Comparison of ENCODE assay signal across 24 cellular contexts in genomic region chr14:70753518-70753953, GRCh38. TPM values are rescaled to one million over a fixed set of nuclear protein-coding genes. Genes with fewer than 3 reads are reported as not detected.
DNase-seq lines count a peak whose midpoint lies in the region; ATAC-seq, FAIRE-seq and TF ChIP-seq lines count a peak whose summit lies in the region.
"Had no signal": no experiment of that assay in that cellular context is flagged by ENCODE, and none has a peak within 500 bp of the region (broad histone marks: within the 10 kb centered on the region; RNA-seq: fewer than 3 reads in every experiment).

No MANE protein-coding gene starts in this region.

- no peaks in the 10 kb centered on the region for H4K20me1 ChIP-seq in Karpas-422 (ENCODE audit: insufficient read depth, low read depth, low read length)

- peaks cover 73% of the 10 kb centered on the region for H3K36me3 ChIP-seq in endodermal cell (ENCODE audit: control insufficient read depth, insufficient read depth, low read length)
- H3K36me3 ChIP-seq in lung (ENCODE audit: control insufficient read depth in 2 of 2, insufficient read depth in 2 of 2, low read length in 2 of 2): no peaks in the 10 kb centered on the region
- H3K36me3 ChIP-seq in Karpas-422 (ENCODE audit: insufficient read depth, low read length): peaks cover 23% of the 10 kb centered on the region
- H3K36me3 ChIP-seq: ascending aorta had no signal

- TF ChIP-seq CTCF in endodermal cell (conservative IDR thresholded peaks at IDR 0.05): no peak
- no peak for TF ChIP-seq CTCF in lung (IDR thresholded peaks at IDR 0.05; ENCODE audit: control extremely low read depth, extremely low read depth)
- TF ChIP-seq CTCF in CD4-positive, alpha-beta T cell (IDR thresholded peaks at IDR 0.05): no peak

- H3K4me3 Mint-ChIP-seq in endodermal cell: peak overlapping the region; percentile 36
- H3K4me3 Mint-ChIP-seq in CD4-positive, alpha-beta T cell: no peak overlapping the region
- H3K4me3 Mint-ChIP-seq: activated B cell treated with CpG ODN at 0.5 μM for 24 hours; activated naive CD4-positive, alpha-beta T cell treated with anti-CD3 and anti-CD28 coated beads, Interleukin-2, amount 10 ng/mL, durations not matched to agents 7 days and 5 days; B cell; memory B cell; natural killer cell treated with Interleukin-12 subunit alpha and Interleukin-12 subunit beta and Interleukin-15 and Interleukin-18, amount 100 ng/mL, for 72 hours had no signal

- H3K36me3 Mint-ChIP-seq in endodermal cell (ENCODE audit: low read depth): peaks cover 67% of the 10 kb centered on the region
- H3K36me3 Mint-ChIP-seq in CD4-positive, alpha-beta T cell (ENCODE audit: low read depth): peaks cover 42% of the 10 kb centered on the region

- H3K27ac ChIP-seq in endodermal cell (ENCODE audit: low read depth, low read length): no peak overlapping the region
- peak overlapping the region in 1 of 2 donors; percentile 77 for H3K27ac ChIP-seq in lung (ENCODE audit: low read depth in 1 of 2, low read length in 1 of 2)
- H3K27ac ChIP-seq in CD4-positive, alpha-beta T cell (ENCODE audit: low read depth, low read length): no peak overlapping the region
- no peak overlapping the region for H3K27ac ChIP-seq in Karpas-422 (ENCODE audit: low read length)
- H3K27ac ChIP-seq: ascending aorta, heart left ventricle had no signal

- intact Hi-C loops in CD4-positive, alpha-beta T cell (cut with DNase I, micrococcal nuclease): no loop called here

- H3K9me3 ChIP-seq in endodermal cell (ENCODE audit: control insufficient read depth, low read length) (no peaks in the 10 kb centered on the region), lung (ENCODE audit: control insufficient read depth in 2 of 2, insufficient read depth in 1 of 2, low read length in 1 of 2) (no peaks in the 10 kb centered on the region), Karpas-422 (ENCODE audit: low read length) (no peaks in the 10 kb centered on the region)
- H3K9me3 ChIP-seq in CD4-positive, alpha-beta T cell (ENCODE audit: control insufficient read depth, low read length): no peaks in the 10 kb centered on the region
- H3K9me3 ChIP-seq: ascending aorta, heart left ventricle had no signal

- ATAC-seq in lung (ENCODE audit: insufficient read depth, low FRiP score): peak; percentile 75
- no peak for ATAC-seq in CD4-positive, alpha-beta T cell (ENCODE audit: poor library complexity)
- no peak for ATAC-seq in GM21390 (IDR thresholded peaks at IDR 0.05; ENCODE audit: unreplicated experiment)
- ATAC-seq: heart left ventricle; natural killer cell treated with Interleukin-12 subunit alpha and Interleukin-12 subunit beta and Interleukin-15 and Interleukin-18, amount 100 ng/mL, for 72 hours had no signal

- CTCF ChIA-PET in CD4-positive, alpha-beta T cell (lab: Charles Lee): no interaction called here

- H3K4me2 ChIP-seq in Karpas-422 (ENCODE audit: low read depth, low read length, poor library complexity, severe bottlenecking): no peak overlapping the region

- peak overlapping the region; percentile 45 for H3K9ac ChIP-seq in endodermal cell (ENCODE audit: extremely low read depth, low read length, poor library complexity, severe bottlenecking)
- H3K9ac ChIP-seq in Karpas-422 (ENCODE audit: low read length): no peak overlapping the region

- no peaks in the 10 kb centered on the region for H3K27me3 Mint-ChIP-seq in endodermal cell (ENCODE audit: insufficient read depth)
- H3K27me3 Mint-ChIP-seq in CD4-positive, alpha-beta T cell: no peaks in the 10 kb centered on the region
- H3K27me3 Mint-ChIP-seq: activated B cell treated with CpG ODN at 0.5 μM for 24 hours; activated naive CD4-positive, alpha-beta T cell treated with anti-CD3 and anti-CD28 coated beads, Interleukin-2, amount 10 ng/mL, durations not matched to agents 7 days and 5 days; B cell; memory B cell; natural killer cell treated with Interleukin-12 subunit alpha and Interleukin-12 subunit beta and Interleukin-15 and Interleukin-18, amount 100 ng/mL, for 72 hours had no signal

- FAIRE-seq in HTR-8/SVneo (lab: Jason Lieb, UNC): peak; percentile 64
- FAIRE-seq: D721Med, G401.6, H1 had no signal

- H3K4me3 ChIP-seq in endodermal cell (ENCODE audit: low read length) (peak overlapping the region; percentile 56), lung (no peak overlapping the region), Karpas-422 (ENCODE audit: low read length) (no peak overlapping the region)
- H3K4me3 ChIP-seq: ascending aorta, heart left ventricle, PC-9 had no signal

- H3K27ac Mint-ChIP-seq in endodermal cell: peak overlapping the region; percentile 94
- no peak overlapping the region for H3K27ac Mint-ChIP-seq in CD4-positive, alpha-beta T cell
- H3K27ac Mint-ChIP-seq: activated B cell treated with CpG ODN at 0.5 μM for 24 hours; activated naive CD4-positive, alpha-beta T cell treated with anti-CD3 and anti-CD28 coated beads, Interleukin-2, amount 10 ng/mL, durations not matched to agents 7 days and 5 days; B cell; memory B cell; natural killer cell treated with Interleukin-12 subunit alpha and Interleukin-12 subunit beta and Interleukin-15 and Interleukin-18, amount 100 ng/mL, for 72 hours had no signal

- POLR2A ChIA-PET in CD4-positive, alpha-beta T cell (lab: Charles Lee): no interaction called here

- 45 to 54% methylated on average over 2 to 4 of the region's 4 CpGs for WGBS in endodermal cell (ENCODE audit: insufficient coverage in 1 of 2, insufficient read length in 1 of 2), 2 experiments
- WGBS in lung, 2 donors: 66 to 85% methylated on average over 4 of the region's 4 CpGs

- H3K4me1 Mint-ChIP-seq in endodermal cell: peaks cover 44% of the 10 kb centered on the region
- H3K4me1 Mint-ChIP-seq in CD4-positive, alpha-beta T cell (ENCODE audit: low read depth): no peaks in the 10 kb centered on the region
- H3K4me1 Mint-ChIP-seq: activated B cell treated with CpG ODN at 0.5 μM for 24 hours; activated naive CD4-positive, alpha-beta T cell treated with anti-CD3 and anti-CD28 coated beads, Interleukin-2, amount 10 ng/mL, durations not matched to agents 7 days and 5 days; B cell; memory B cell had no signal

- H3K4me1 ChIP-seq in endodermal cell (ENCODE audit: control insufficient read depth, insufficient read depth, low read length) (peaks cover 13% of the 10 kb centered on the region), lung (ENCODE audit: control insufficient read depth in 2 of 2, insufficient read depth in 2 of 2, low read length in 2 of 2) (peaks cover 0 to 2% of the 10 kb centered on the region in 2 donors), Karpas-422 (ENCODE audit: low read length) (no peaks in the 10 kb centered on the region)
- H3K4me1 ChIP-seq: ascending aorta had no signal

- H3K9me2 ChIP-seq in Karpas-422 (replicated peaks; ENCODE audit: insufficient read depth, low read length): no peaks in the 10 kb centered on the region

- H2AFZ ChIP-seq in Karpas-422 (ENCODE audit: low read length): no peak overlapping the region
- H2AFZ ChIP-seq: PC-9 had no signal

- no peaks in the 10 kb centered on the region for H3K27me3 ChIP-seq in endodermal cell (ENCODE audit: control insufficient read depth, insufficient read depth, low read length, poor library complexity, severe bottlenecking)
- H3K27me3 ChIP-seq in lung (ENCODE audit: control insufficient read depth, insufficient read depth): no peaks in the 10 kb centered on the region
- no peaks in the 10 kb centered on the region for H3K27me3 ChIP-seq in CD4-positive, alpha-beta T cell (ENCODE audit: control insufficient read depth, insufficient read depth, low read length)
- no peaks in the 10 kb centered on the region for H3K27me3 ChIP-seq in Karpas-422 (ENCODE audit: low read length)
- H3K27me3 ChIP-seq: ascending aorta, heart left ventricle had no signal

- peaks cover 13% of the 10 kb centered on the region for H3K79me2 ChIP-seq in Karpas-422 (ENCODE audit: low read length)

- no peaks in the 10 kb centered on the region for H3K9me3 Mint-ChIP-seq in endodermal cell
- H3K9me3 Mint-ChIP-seq in CD4-positive, alpha-beta T cell: no peaks in the 10 kb centered on the region
- H3K9me3 Mint-ChIP-seq: activated B cell treated with CpG ODN at 0.5 μM for 24 hours; activated naive CD4-positive, alpha-beta T cell treated with anti-CD3 and anti-CD28 coated beads, Interleukin-2, amount 10 ng/mL, durations not matched to agents 7 days and 5 days; memory B cell; natural killer cell treated with Interleukin-12 subunit alpha and Interleukin-12 subunit beta and Interleukin-15 and Interleukin-18, amount 100 ng/mL, for 72 hours had no signal

- DNase-seq in HTR-8/SVneo (ENCODE audit: insufficient read length, low spot score) (no peak), endodermal cell (peak; percentile 67), lung (ENCODE audit: low spot score) (peak; percentile 72), Karpas-422 (no peak)
- DNase-seq in stimulated activated CD4-positive, alpha-beta T cell treated with anti-CD3 and anti-CD28 coated beads, Interleukin-2, amount 100 ng/mL, for 24 hours: no peak
- DNase-seq in CD4-positive, alpha-beta T cell: no peak
- DNase-seq: activated B cell treated with CpG ODN at 0.5 μM for 24 hours; activated CD8-positive, alpha-beta memory T cell treated with anti-CD3 and anti-CD28 coated beads for 24 hours; activated naive CD4-positive, alpha-beta T cell treated with anti-CD3 and anti-CD28 coated beads, Interleukin-2, amount 10 ng/mL, durations not matched to agents 7 days and 5 days; activated T-cell treated with anti-CD3 and anti-CD28 coated beads, Interleukin-2, amount 50 U/mL, for 48 hours; heart left ventricle; NCI-H82; PC-9; posterior cingulate gyrus; stimulated activated CD4-positive, alpha-beta T cell treated with anti-CD3 and anti-CD28 coated beads, Interleukin-4, amount 100 ng/mL, for 24 hours; substantia nigra had no signal

RNA-seq across cellular contexts. Expression of gene MAP3K9, which starts 55.8 kb away (rescaled TPM):
- total RNA-seq in endodermal cell (10 to 100 TPM; 34.1 to 38.5 TPM), lung (10 to 100 TPM in 1 of 2 donors, 1 to 10 TPM in 1; 5.4 to 14.0 TPM)
- 7.3 TPM for polyA plus RNA-seq in endodermal cell (2013, experiment 1 of 2)
- 7.6 TPM for polyA plus RNA-seq in endodermal cell (2013, experiment 2 of 2)
- 1 to 10 TPM; 2.3 to 3.1 TPM for polyA plus RNA-seq in lung
- total RNA-seq in CD4-positive, alpha-beta T cell: 1 to 10 TPM; 5.9 to 6.3 TPM
- total RNA-seq in Karpas-422 (2014; rRNA removed; shearing (Covaris generic); ENCODE audit: low replicate concordance): 17.1 and 19.4 TPM in 2 replicates

Comparison
In these comparisons a context has a peak if more than half of its experiments do, and no peak if none do; other contexts are left out.
1. DNase-seq: peak in endodermal cell (single experiment) and lung (single experiment); none in HTR-8/SVneo (single experiment), stimulated activated CD4-positive, alpha-beta T cell treated with anti-CD3 and anti-CD28 coated beads, Interleukin-2, amount 100 ng/mL, for 24 hours (0 of 2), CD4-positive, alpha-beta T cell (0 of 10) and Karpas-422 (single experiment).